ENCODE assay signal across 1 cellular context in the genomic region with DNA sequence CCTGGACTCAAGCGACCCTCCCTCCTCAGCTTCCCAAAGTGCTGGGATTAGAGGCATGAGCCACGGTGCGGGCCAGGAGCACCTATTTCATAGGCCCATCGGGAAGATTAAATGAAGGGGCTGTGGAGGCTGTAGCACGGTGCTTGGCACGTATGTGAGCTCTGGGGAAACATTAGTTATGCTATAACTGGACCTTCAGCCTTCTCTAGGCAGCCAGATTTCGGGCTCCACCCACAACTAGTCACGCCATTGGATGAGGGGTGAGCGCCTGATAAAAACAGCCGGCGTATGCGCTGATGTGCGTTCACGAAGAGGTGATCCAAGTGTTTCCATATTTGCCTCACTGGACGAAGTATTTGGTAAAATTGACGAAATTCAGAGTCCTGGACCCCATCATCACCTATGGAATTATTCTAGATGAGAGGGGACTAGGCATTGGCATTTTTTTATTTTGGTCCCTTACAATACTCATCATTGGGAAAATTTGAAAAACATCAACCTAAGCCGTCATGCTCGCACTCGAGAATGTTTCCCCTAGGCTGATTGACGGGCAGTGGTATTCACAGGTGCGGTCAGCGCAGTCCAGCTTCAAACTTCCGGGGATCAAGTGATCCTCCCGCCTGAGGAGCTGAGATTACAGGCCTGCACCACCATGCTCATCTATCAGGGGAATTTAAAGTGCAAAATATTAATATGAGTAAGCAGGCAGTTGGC.
TF ChIP-seq lines count a peak whose summit lies in the region.

No MANE protein-coding gene starts in this region.

TF ChIP-seq in K562, 482 proteins besides CTCF, POLR2A, EP300 and RAD21 (continued from another document and continues in another):
- TF ChIP-seq FOXM1 (IDR thresholded peaks at IDR 0.05; ENCODE audit: low read depth) (no peak), FOXM1 (CRISPR knock-in tag; IDR thresholded peaks at IDR 0.05; ENCODE audit: low read depth) (no peak), KLF1 (tag; IDR thresholded peaks at IDR 0.05) (no peak), ATF7 (IDR thresholded peaks at IDR 0.05) (peak; percentile 16; the same call in 1 of the 2 replicates), NRF1 (conservative IDR thresholded peaks at IDR 0.05 in 1 of 2, IDR thresholded peaks at IDR 0.05 in 1 of 2) (peak; percentile 71 to 80), L3MBTL2 (IDR thresholded peaks at IDR 0.05) (peak; percentile 79), MTA3 (IDR thresholded peaks at IDR 0.05; ENCODE audit: borderline replicate concordance) (no peak), KDM1A (IDR thresholded peaks at IDR 0.05) (0 out of 4 replicates have a peak, but pooled peaks have one; percentile 12 to 43), RCOR1 (IDR thresholded peaks at IDR 0.05; ENCODE audit: borderline replicate concordance in 1 of 2, low read depth in 2 of 2, low read length in 2 of 2) (peak in 1 of 2 experiments; percentile 46; a peak in 1 of 4 replicates), ATF3 (IDR thresholded peaks at IDR 0.05) (no peak), ATF3 (CRISPR knock-in tag; conservative IDR thresholded peaks at IDR 0.05) (no peak), SRSF7 (optimal IDR thresholded peaks at IDR 0.05; ENCODE audit: low read depth, low read length) (no peak), TFAP4 (CRISPR knock-in tag; IDR thresholded peaks at IDR 0.05; ENCODE audit: borderline replicate concordance) (peak; percentile 14; the same call in 1 of the 2 replicates), DMBX1 (CRISPR knock-in tag; IDR thresholded peaks at IDR 0.05; ENCODE audit: borderline replicate concordance) (no peak), PML (IDR thresholded peaks at IDR 0.05; ENCODE audit: low read length) (no peak; the same call in 1 of the 2 replicates), MBD2 (IDR thresholded peaks at IDR 0.05; ENCODE audit: borderline replicate concordance, low read depth) (no peak), BRCA1 (IDR thresholded peaks at IDR 0.05) (no peak), BRCA1 (CRISPR knock-in tag; IDR thresholded peaks at IDR 0.05) (no peak), ATF1 (CRISPR knock-in tag; IDR thresholded peaks at IDR 0.05) (no peak), ATF1 (tag; IDR thresholded peaks at IDR 0.05) (peak; percentile 54), MYBL2 (IDR thresholded peaks at IDR 0.05; ENCODE audit: low read depth) (no peak), MYBL2 (CRISPR knock-in tag; IDR thresholded peaks at IDR 0.05; ENCODE audit: borderline replicate concordance) (no peak), ATF2 (CRISPR knock-in tag; IDR thresholded peaks at IDR 0.05) (no peak), TARDBP (IDR thresholded peaks at IDR 0.05) (no peak), SAP30 (IDR thresholded peaks at IDR 0.05; ENCODE audit: borderline replicate concordance, insufficient read depth, low read depth, low read length, poor library complexity, severe bottlenecking) (no peak), ZNF699 (CRISPR knock-in tag; IDR thresholded peaks at IDR 0.05; ENCODE audit: insufficient replicate concordance) (no peak), NR4A1 (CRISPR knock-in tag; IDR thresholded peaks at IDR 0.05) (no peak), NR4A1 (tag; IDR thresholded peaks at IDR 0.05) (no peak), TAL1 (IDR thresholded peaks at IDR 0.05) (peak; percentile 54; the same call in 1 of the 2 replicates), PTRF (tag; IDR thresholded peaks at IDR 0.05) (no peak), RBM17 (IDR thresholded peaks at IDR 0.05; ENCODE audit: borderline replicate concordance, low read depth, low read length) (no peak), KDM4B (IDR thresholded peaks at IDR 0.05; ENCODE audit: borderline replicate concordance in 2 of 2, low read depth in 1 of 2) (no peak), SIN3A (IDR thresholded peaks at IDR 0.05; ENCODE audit: borderline replicate concordance in 2 of 2, control insufficient read depth in 1 of 2, low read depth in 2 of 2, low read length in 2 of 2) (no peak), MGA (IDR thresholded peaks at IDR 0.05) (peak; percentile 51), DPF2 (IDR thresholded peaks at IDR 0.05) (peak; percentile 44; the same call in 1 of the 2 replicates), CTBP1 (IDR thresholded peaks at IDR 0.05; ENCODE audit: borderline replicate concordance) (0 out of 2 replicates have a peak, but pooled peaks have one; percentile 20), CREB1 (IDR thresholded peaks at IDR 0.05) (no peak), CREB1 (CRISPR knock-in tag; IDR thresholded peaks at IDR 0.05) (peak; percentile 34; the same call in 1 of the 2 replicates), HDAC6 (IDR thresholded peaks at IDR 0.05; ENCODE audit: low read depth, low read length) (no peak), ZNF280A (IDR thresholded peaks at IDR 0.05; ENCODE audit: low read depth, partially characterized antibody) (no peak), TCF3 (CRISPR knock-in tag; IDR thresholded peaks at IDR 0.05) (peak; percentile 33; the same call in 1 of the 2 replicates), MAFF (IDR thresholded peaks at IDR 0.05; ENCODE audit: low read length) (no peak), BHLHE40 (IDR thresholded peaks at IDR 0.05; ENCODE audit: low read length) (0 out of 2 replicates have a peak, but pooled peaks have one; percentile 4)
- TF ChIP-seq, protein P1, sequence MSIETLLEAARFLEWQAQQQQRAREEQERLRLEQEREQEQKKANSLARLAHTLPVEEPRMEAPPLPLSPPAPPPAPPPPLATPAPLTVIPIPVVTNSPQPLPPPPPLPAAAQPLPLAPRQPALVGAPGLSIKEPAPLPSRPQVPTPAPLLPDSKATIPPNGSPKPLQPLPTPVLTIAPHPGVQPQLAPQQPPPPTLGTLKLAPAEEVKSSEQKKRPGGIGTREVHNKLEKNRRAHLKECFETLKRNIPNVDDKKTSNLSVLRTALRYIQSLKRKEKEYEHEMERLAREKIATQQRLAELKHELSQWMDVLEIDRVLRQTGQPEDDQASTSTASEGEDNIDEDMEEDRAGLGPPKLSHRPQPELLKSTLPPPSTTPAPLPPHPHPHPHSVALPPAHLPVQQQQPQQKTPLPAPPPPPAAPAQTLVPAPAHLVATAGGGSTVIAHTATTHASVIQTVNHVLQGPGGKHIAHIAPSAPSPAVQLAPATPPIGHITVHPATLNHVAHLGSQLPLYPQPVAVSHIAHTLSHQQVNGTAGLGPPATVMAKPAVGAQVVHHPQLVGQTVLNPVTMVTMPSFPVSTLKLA (conservative IDR thresholded peaks at IDR 0.05), result peak in 1 of 2 experiments; percentile 63; a peak in 2 of 4 replicates
- TF ChIP-seq, protein P2, sequence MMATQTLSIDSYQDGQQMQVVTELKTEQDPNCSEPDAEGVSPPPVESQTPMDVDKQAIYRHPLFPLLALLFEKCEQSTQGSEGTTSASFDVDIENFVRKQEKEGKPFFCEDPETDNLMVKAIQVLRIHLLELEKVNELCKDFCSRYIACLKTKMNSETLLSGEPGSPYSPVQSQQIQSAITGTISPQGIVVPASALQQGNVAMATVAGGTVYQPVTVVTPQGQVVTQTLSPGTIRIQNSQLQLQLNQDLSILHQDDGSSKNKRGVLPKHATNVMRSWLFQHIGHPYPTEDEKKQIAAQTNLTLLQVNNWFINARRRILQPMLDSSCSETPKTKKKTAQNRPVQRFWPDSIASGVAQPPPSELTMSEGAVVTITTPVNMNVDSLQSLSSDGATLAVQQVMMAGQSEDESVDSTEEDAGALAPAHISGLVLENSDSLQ (IDR thresholded peaks at IDR 0.05), result peak; percentile 97
